Comparison of ENCODE assay signal across 8 cellular contexts in the genomic region with DNA sequence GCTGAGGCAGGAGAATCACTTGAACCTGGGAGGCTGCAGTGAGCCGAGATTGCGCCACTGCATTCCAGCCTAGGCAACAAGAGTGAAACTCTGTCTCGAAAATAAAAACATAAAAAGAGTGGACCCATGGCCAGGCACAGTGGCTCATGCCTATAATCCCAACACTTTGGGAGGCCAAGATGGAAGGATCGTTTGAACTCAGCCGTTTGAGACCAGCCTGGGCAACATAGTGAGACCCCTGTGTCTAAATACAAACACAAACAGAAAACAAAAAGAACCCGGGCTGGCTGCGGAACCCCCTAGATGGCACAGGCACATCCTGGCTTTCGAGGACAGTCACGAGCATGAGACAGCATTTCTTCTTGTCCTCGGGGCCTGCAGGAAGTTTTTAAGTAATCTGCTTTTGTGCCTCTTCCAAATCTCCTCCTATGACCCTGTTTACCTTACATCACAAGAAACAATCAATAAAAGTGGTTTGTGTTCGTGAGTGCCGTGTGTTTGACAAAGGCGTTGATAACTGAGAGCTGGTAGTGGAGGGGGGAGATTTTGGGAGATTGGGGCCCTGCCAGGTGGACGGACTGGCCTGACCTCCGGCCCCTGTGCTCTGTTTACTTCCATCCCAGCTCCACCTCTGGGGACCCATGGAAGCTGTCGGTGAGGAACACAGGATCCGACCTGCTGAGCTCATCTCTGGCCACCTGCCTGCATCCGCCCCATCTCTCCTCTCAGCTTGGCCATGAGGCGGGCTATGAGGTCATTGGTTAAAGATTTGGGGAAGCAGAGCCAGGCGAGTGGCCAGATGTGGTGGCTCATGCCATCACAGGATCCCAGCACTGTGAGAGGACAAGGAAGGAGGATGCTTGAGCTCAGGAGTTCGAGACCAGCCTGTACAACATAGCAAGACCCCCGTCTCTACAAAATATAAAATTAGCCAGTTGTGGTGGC. TPM values are rescaled to one million over a fixed set of nuclear protein-coding genes. Genes with fewer than 3 reads are reported as not detected.
DNase-seq lines count a peak whose midpoint lies in the region; ATAC-seq, FAIRE-seq and TF ChIP-seq lines count a peak whose summit lies in the region.

No MANE protein-coding gene starts in this region.

- no peaks in the 10 kb centered on the region for H3K27me3 Mint-ChIP-seq in natural killer cell treated with Interleukin-12 subunit alpha and Interleukin-12 subunit beta and Interleukin-15 and Interleukin-18, amount 100 ng/mL, for 72 hours

- no peaks in the 10 kb centered on the region for H3K36me3 Mint-ChIP-seq in natural killer cell treated with Interleukin-12 subunit alpha and Interleukin-12 subunit beta and Interleukin-15 and Interleukin-18, amount 100 ng/mL, for 72 hours

- CTCF ChIA-PET in RWPE1 (lab: Yijun Ruan, JAX), result interaction anchor here (0.5 to 0.8 kb wide), 2 partner anchors 30 to 214 kb away, joined by 3 to 4 read pairs; no protein-coding TSS in a partner anchor

- no peak for TF ChIP-seq CTCF in RWPE1 (conservative IDR thresholded peaks at IDR 0.05; ENCODE audit: low read depth)

- H3K4me3 ChIP-seq in skeletal muscle cell (ENCODE audit: low read depth, low read length), result no peak overlapping the region

- peak overlapping the region; percentile 75 for H3K27ac ChIP-seq in RWPE1

- peak; percentile 72 for FAIRE-seq in H54 (lab: Jason Lieb, UNC)

- no peak overlapping the region for H3K4me3 Mint-ChIP-seq in natural killer cell treated with Interleukin-12 subunit alpha and Interleukin-12 subunit beta and Interleukin-15 and Interleukin-18, amount 100 ng/mL, for 72 hours

- H3K27ac Mint-ChIP-seq in natural killer cell treated with Interleukin-12 subunit alpha and Interleukin-12 subunit beta and Interleukin-15 and Interleukin-18, amount 100 ng/mL, for 72 hours, result peak overlapping the region in 1 of 2 donors; percentile 35

- DNase-seq in H54 (ENCODE audit: insufficient read length, low spot score) (peak; percentile 81), RWPE1 (ENCODE audit: low spot score) (peak; percentile 50), glomerular visceral epithelial cell (ENCODE audit: extremely low spot score) (peak; percentile 95), skeletal muscle cell (ENCODE audit: low read depth) (peak; percentile 71), epidermal melanocyte (ENCODE audit: insufficient read length, low spot score) (no peak), NK-92 (lab: John Stamatoyannopoulos, UW; ENCODE audit: unreplicated experiment) (no peak), mesenteric fat pad (ENCODE audit: low spot score) (no peak)
- DNase-seq in natural killer cell treated with Interleukin-12 subunit alpha and Interleukin-12 subunit beta and Interleukin-15 and Interleukin-18, amount 100 ng/mL, for 72 hours (ENCODE audit: low spot score), result no peak

- H3K9me3 Mint-ChIP-seq in natural killer cell treated with Interleukin-12 subunit alpha and Interleukin-12 subunit beta and Interleukin-15 and Interleukin-18, amount 100 ng/mL, for 72 hours, result no peaks in the 10 kb centered on the region

- POLR2A ChIA-PET in RWPE1 (lab: Yijun Ruan, JAX; ENCODE audit: low non-redundant PET), result no interaction called here

- ATAC-seq in natural killer cell treated with Interleukin-12 subunit alpha and Interleukin-12 subunit beta and Interleukin-15 and Interleukin-18, amount 100 ng/mL, for 72 hours, result no peak

- no peak for TF ChIP-seq POLR2A in H54 (IDR thresholded peaks at IDR 0.05; ENCODE audit: low read depth, low read length)

- peaks cover 0 to 3% of the 10 kb centered on the region in 2 donors for H3K4me1 Mint-ChIP-seq in natural killer cell treated with Interleukin-12 subunit alpha and Interleukin-12 subunit beta and Interleukin-15 and Interleukin-18, amount 100 ng/mL, for 72 hours (ENCODE audit: low read depth in 2 of 2)

RNA-seq across cellular contexts. Expression of gene GDF15, which starts 5.9 kb away (rescaled TPM):
- total RNA-seq in natural killer cell treated with Interleukin-12 subunit alpha and Interleukin-12 subunit beta and Interleukin-15 and Interleukin-18, amount 100 ng/mL, for 72 hours, result under 1 TPM in 1 of 2 donors, not detected in 1; 0.71 TPM
- 5.9 TPM for total RNA-seq in mesenteric fat pad

RNA-seq across cellular contexts. Expression of gene LRRC25, which starts 17.3 kb away (rescaled TPM):
- total RNA-seq in natural killer cell treated with Interleukin-12 subunit alpha and Interleukin-12 subunit beta and Interleukin-15 and Interleukin-18, amount 100 ng/mL, for 72 hours, result not detected
- total RNA-seq in mesenteric fat pad, result 19.3 TPM

RNA-seq across cellular contexts. Expression of gene SSBP4, which starts 39.1 kb away (rescaled TPM):
- total RNA-seq in natural killer cell treated with Interleukin-12 subunit alpha and Interleukin-12 subunit beta and Interleukin-15 and Interleukin-18, amount 100 ng/mL, for 72 hours, result 100 to 1,000 TPM; 112 to 271 TPM
- total RNA-seq in mesenteric fat pad, result 63.3 TPM

RNA-seq across cellular contexts. Expression of gene PGPEP1, which starts 39.7 kb away (rescaled TPM):
- total RNA-seq in natural killer cell treated with Interleukin-12 subunit alpha and Interleukin-12 subunit beta and Interleukin-15 and Interleukin-18, amount 100 ng/mL, for 72 hours, result 10 to 100 TPM; 42.1 to 50.7 TPM
- total RNA-seq in mesenteric fat pad, result 48.7 TPM

RNA-seq across cellular contexts. Expression of gene LSM4, which starts 57.2 kb away (rescaled TPM):
- 100 to 1,000 TPM; 153 to 223 TPM for total RNA-seq in natural killer cell treated with Interleukin-12 subunit alpha and Interleukin-12 subunit beta and Interleukin-15 and Interleukin-18, amount 100 ng/mL, for 72 hours
- total RNA-seq in mesenteric fat pad, result 68.4 TPM

Comparison
In these comparisons a context has a peak if more than half of its experiments do, and no peak if none do; other contexts are left out.
1. DNase-seq: peak in H54 (single experiment), RWPE1 (single experiment), glomerular visceral epithelial cell (single experiment) and skeletal muscle cell (single experiment); none in epidermal melanocyte (single experiment), natural killer cell treated with Interleukin-12 subunit alpha and Interleukin-12 subunit beta and Interleukin-15 and Interleukin-18, amount 100 ng/mL, for 72 hours (single experiment), NK-92 (single experiment) and mesenteric fat pad (single experiment).
2. RNA of gene LRRC25, which starts 17.3 kb away (total RNA-seq): 19.3 TPM in mesenteric fat pad (single experiment); not detected in natural killer cell treated with Interleukin-12 subunit alpha and Interleukin-12 subunit beta and Interleukin-15 and Interleukin-18, amount 100 ng/mL, for 72 hours; every median in the first group is over 10 times any median in the second.